Comparison of ENCODE assay signal across 17 cellular contexts in the genomic region with DNA sequence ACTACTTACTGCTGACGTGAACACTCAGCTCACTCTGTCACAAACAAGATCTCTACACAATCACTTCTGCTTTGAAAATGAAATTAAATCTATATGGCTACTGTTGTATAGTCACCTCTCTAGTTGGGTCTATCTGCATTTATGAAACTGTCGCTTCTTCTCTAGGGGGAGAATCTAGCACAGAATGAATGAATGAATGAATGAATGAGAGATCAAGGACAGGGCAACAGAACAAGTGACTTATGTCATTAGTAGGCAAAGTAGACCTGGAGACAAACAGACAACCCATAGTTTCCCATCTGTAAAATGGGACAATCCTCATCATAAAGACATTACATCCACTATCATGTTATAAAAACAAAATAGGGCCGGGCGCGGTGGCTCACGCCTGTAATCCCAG. TPM values are rescaled to one million over a fixed set of nuclear protein-coding genes. Genes with fewer than 3 reads are reported as not detected.
A peak's percentile ranks its signal among the peaks of the same experiment; 100 is the strongest.
DNase-seq lines count a peak whose midpoint lies in the region; ATAC-seq, FAIRE-seq and TF ChIP-seq lines count a peak whose summit lies in the region.
"Had no signal": no experiment of that assay in that cellular context is flagged by ENCODE, and none has a peak within 500 bp of the region (broad histone marks: within the 10 kb centered on the region; RNA-seq: fewer than 3 reads in every experiment).

No MANE protein-coding gene starts in this region.

- H3K36me3 Mint-ChIP-seq in brain: peaks cover 20% of the 10 kb centered on the region
- no peaks in the 10 kb centered on the region for H3K36me3 Mint-ChIP-seq in natural killer cell treated with Interleukin-12 subunit alpha and Interleukin-12 subunit beta and Interleukin-15 and Interleukin-18, amount 100 ng/mL, for 72 hours

- H3K4me1 ChIP-seq in HepG2 (ENCODE audit: insufficient read depth, low read length) (peaks cover 39% of the 10 kb centered on the region), right lobe of liver (peaks cover 0 to 3% (median 0%) of the 10 kb centered on the region in 4 donors), foreskin keratinocyte (no peaks in the 10 kb centered on the region)

- no peak for FAIRE-seq in HepG2 (lab: Jason Lieb, UNC)
- FAIRE-seq: GM12892 had no signal

- H3K4me1 Mint-ChIP-seq in brain: peaks cover 68% of the 10 kb centered on the region
- peaks cover 47 to 52% of the 10 kb centered on the region in 2 donors for H3K4me1 Mint-ChIP-seq in natural killer cell treated with Interleukin-12 subunit alpha and Interleukin-12 subunit beta and Interleukin-15 and Interleukin-18, amount 100 ng/mL, for 72 hours (ENCODE audit: low read depth in 2 of 2)

- DNase-seq in HepG2 (ENCODE audit: low spot score) (no peak), right lobe of liver (no peak), HEK293T (ENCODE audit: extremely low spot score) (no peak), GM13976 (ENCODE audit: low spot score) (no peak), foreskin keratinocyte (no peak)
- DNase-seq in natural killer cell treated with Interleukin-12 subunit alpha and Interleukin-12 subunit beta and Interleukin-15 and Interleukin-18, amount 100 ng/mL, for 72 hours (ENCODE audit: low spot score): no peak
- DNase-seq: 8988T, DMS 273 treated with DMSO at 0.1 percent for 48 hours, GF-D8, H7, KG1, NCI-H146, NCI-H2081, NCI-H748 treated with DMSO at 0.1 percent for 48 hours had no signal

- H3K27me3 ChIP-seq in HepG2 (ENCODE audit: control insufficient read depth in 1 of 2, insufficient read depth in 2 of 2, low read length in 2 of 2): no peaks in the 10 kb centered on the region; a peak in 1 of 5 replicates
- no peaks in the 10 kb centered on the region for H3K27me3 ChIP-seq in right lobe of liver
- no peaks in the 10 kb centered on the region for H3K27me3 ChIP-seq in foreskin keratinocyte

- H3K9me3 Mint-ChIP-seq in brain: peaks cover 0 to 3% (median 0%) of the 10 kb centered on the region in 5 experiments
- no peaks in the 10 kb centered on the region for H3K9me3 Mint-ChIP-seq in natural killer cell treated with Interleukin-12 subunit alpha and Interleukin-12 subunit beta and Interleukin-15 and Interleukin-18, amount 100 ng/mL, for 72 hours

- H3K4me3 Mint-ChIP-seq in brain: peak overlapping the region; percentile 16 to 65 (median 60)
- peak overlapping the region; percentile 13 for H3K4me3 Mint-ChIP-seq in natural killer cell treated with Interleukin-12 subunit alpha and Interleukin-12 subunit beta and Interleukin-15 and Interleukin-18, amount 100 ng/mL, for 72 hours

- BruUV-seq in HepG2 (replicated peaks; lab: Mats Ljungman, UMichigan): no TSS peak

- H3K27ac ChIP-seq in HepG2 (ENCODE audit: extremely low read length, insufficient read depth, low read length) (no peak overlapping the region), right lobe of liver (no peak overlapping the region), foreskin keratinocyte (no peak overlapping the region)

- ATAC-seq in HepG2 (no peak), right lobe of liver (no peak), HG02870 (IDR thresholded peaks at IDR 0.05; ENCODE audit: unreplicated experiment) (no peak), foreskin keratinocyte (no peak)
- no peak for ATAC-seq in natural killer cell treated with Interleukin-12 subunit alpha and Interleukin-12 subunit beta and Interleukin-15 and Interleukin-18, amount 100 ng/mL, for 72 hours

- H3K9me3 ChIP-seq in HepG2 (ENCODE audit: low read length): no peaks in the 10 kb centered on the region
- no peaks in the 10 kb centered on the region for H3K9me3 ChIP-seq in right lobe of liver

- peak overlapping the region; percentile 18; the same call in 1 of the 2 replicates for H3K4me2 ChIP-seq in HepG2 (ENCODE audit: low read depth, low read length)

- TF ChIP-seq POLR2A in HepG2 (IDR thresholded peaks at IDR 0.05; ENCODE audit: insufficient read depth in 1 of 2, low read depth in 2 of 2, low read length in 2 of 2) (no peak), right lobe of liver (IDR thresholded peaks at IDR 0.05) (no peak)

- no peak overlapping the region for H3K4me3 ChIP-seq in HepG2 (replicated peaks in 1 of 3; ENCODE audit: insufficient read depth in 1 of 3, low read depth in 2 of 3, low read length in 3 of 3)
- no peak overlapping the region for H3K4me3 ChIP-seq in right lobe of liver

- H3K27me3 Mint-ChIP-seq in brain: peaks cover 6% of the 10 kb centered on the region
- peaks cover 3 to 10% of the 10 kb centered on the region in 2 donors for H3K27me3 Mint-ChIP-seq in natural killer cell treated with Interleukin-12 subunit alpha and Interleukin-12 subunit beta and Interleukin-15 and Interleukin-18, amount 100 ng/mL, for 72 hours

- H3K36me3 ChIP-seq in HepG2 (replicated peaks in 1 of 2; ENCODE audit: control insufficient read depth in 1 of 2, insufficient read depth in 2 of 2, low read length in 2 of 2) (peaks cover 0 to 1% of the 10 kb centered on the region in 2 experiments; a peak in 2 of 5 replicates), right lobe of liver (no peaks in the 10 kb centered on the region)

- peaks cover 17% of the 10 kb centered on the region; the same call in 1 of the 2 replicates for H4K20me1 ChIP-seq in HepG2 (ENCODE audit: insufficient read depth, low read length)

- H3K9ac ChIP-seq in HepG2 (ENCODE audit: insufficient read depth, low read depth, low read length): no peak overlapping the region

- peak overlapping the region in 2 of 5 experiments; percentile 2 to 32 for H3K27ac Mint-ChIP-seq in brain
- peak overlapping the region in 1 of 2 donors; percentile 6 for H3K27ac Mint-ChIP-seq in natural killer cell treated with Interleukin-12 subunit alpha and Interleukin-12 subunit beta and Interleukin-15 and Interleukin-18, amount 100 ng/mL, for 72 hours

- CTCF ChIA-PET in HepG2 (lab: Yijun Ruan, JAX; ENCODE audit: low intra/inter-chr PET ratio, low total read pairs): no interaction called here
- CTCF ChIA-PET in HEK293T (lab: Yijun Ruan, JAX): interaction anchor here (0.8 kb wide), 1 partner anchor 124 kb away, joined by 3 read pairs; no protein-coding TSS in a partner anchor

- TF ChIP-seq RAD21 in HepG2 (CRISPR knock-in tag; IDR thresholded peaks at IDR 0.05): no peak

- in situ Hi-C loops in HepG2 (cut with HindIII; ENCODE audit: extremely low pct_ligation_motif_present, low pct_unique_long_range_greater_than_20kb): no loop called here
- in situ Hi-C loops in GM13976 (cut with MboI; ENCODE audit: low sequenced_read_pairs, unreplicated experiment): no loop called here

- intact Hi-C loops in HepG2 (cut with micrococcal nuclease; ENCODE audit: unreplicated experiment) (no loop called here), right lobe of liver (cut with DNase I) (no loop called here)

- TF ChIP-seq EP300 in HepG2 (IDR thresholded peaks at IDR 0.05; ENCODE audit: low read depth in 2 of 2, low read length in 2 of 2) (no peak), HepG2 (CRISPR knock-in tag; IDR thresholded peaks at IDR 0.05; ENCODE audit: borderline replicate concordance) (no peak)

- H2AFZ ChIP-seq in HepG2 (ENCODE audit: low read length): no peak overlapping the region

- H3K79me2 ChIP-seq in HepG2 (ENCODE audit: insufficient read depth, low read length): peaks cover 33% of the 10 kb centered on the region

- POLR2A ChIA-PET in HepG2 (lab: Yijun Ruan, JAX): interaction anchor here (0.6 to 0.7 kb wide), 2 partner anchors 613 to 882 kb away, joined by 3 to 4 read pairs; no protein-coding TSS in a partner anchor
- POLR2A ChIA-PET in HEK293T (lab: Yijun Ruan, JAX): no interaction called here

- WGBS in HepG2 (ENCODE audit: low lambda C conversion rate): over 99% methylated on average over 6 of the region's 6 CpGs
- 92% methylated on average over 4 of the region's 6 CpGs for WGBS in right lobe of liver (ENCODE audit: insufficient coverage, low coverage, low lambda C conversion rate, missing lambda C conversion rate)

- TF ChIP-seq CTCF in HepG2 (CRISPR knock-in tag; IDR thresholded peaks at IDR 0.05): no peak
- no peak for TF ChIP-seq CTCF in right lobe of liver (IDR thresholded peaks at IDR 0.05)
- TF ChIP-seq CTCF in brain (conservative IDR thresholded peaks at IDR 0.05): no peak
- no peak for TF ChIP-seq CTCF in GM13976 (IDR thresholded peaks at IDR 0.05; ENCODE audit: borderline replicate concordance, control extremely low read depth, extremely low read depth, insufficient read depth, missing control alignments)
- no peak for TF ChIP-seq CTCF in foreskin keratinocyte (conservative IDR thresholded peaks at IDR 0.05)

TF ChIP-seq in HepG2, 621 proteins besides CTCF, POLR2A, EP300 and RAD21 (continues in another document):
- TF ChIP-seq FOXA1 (IDR thresholded peaks at IDR 0.05): no peak
- no peak for TF ChIP-seq FOXA1 (CRISPR knock-in tag; IDR thresholded peaks at IDR 0.05)

TF ChIP-seq in HEK293T, 16 proteins besides CTCF, POLR2A, EP300 and RAD21 (continues in another document):
- no peak for TF ChIP-seq FOXM1 (IDR thresholded peaks at IDR 0.05; ENCODE audit: borderline replicate concordance)

RNA-seq across cellular contexts. Expression of a gene that starts 13.4 kb away (rescaled TPM):
- 2.6 and 2.8 TPM in 2 replicates for total RNA-seq in HepG2 (2016; rRNA removed; fragmentation: Illumina TruSeq; extraction: Trizol)
- 1.5 and 2.5 TPM in 2 replicates for total RNA-seq in HepG2 (2016; cell fraction: cytosol; rRNA removed; fragmentation: Illumina TruSeq; extraction: Trizol; ENCODE audit: low read depth)
- 2.4 and 2.8 TPM in 2 replicates for total RNA-seq in HepG2 (2016; cell fraction: insoluble cytoplasmic fraction; rRNA removed; fragmentation: Illumina TruSeq; extraction: Trizol)
- total RNA-seq in HepG2 (2016; cell fraction: membrane; rRNA removed; fragmentation: Illumina TruSeq; extraction: Trizol): 2.2 TPM in 2 replicates
- 5.0 and 8.5 TPM in 2 replicates for total RNA-seq in HepG2 (2016; cell fraction: nucleus; rRNA removed; fragmentation: Illumina TruSeq; extraction: Trizol)
- 2.9 and 3.9 TPM in 2 replicates for polyA plus RNA-seq in HepG2 (2011; rRNA removed)
- polyA plus RNA-seq in HepG2 (2011; cell fraction: cytosol; rRNA removed): 1.6 and 1.7 TPM in 2 replicates
- 10.6 TPM in 2 replicates for polyA plus RNA-seq in HepG2 (2011; cell fraction: nucleus; rRNA removed)
- polyA plus RNA-seq in HepG2 (2012): 4.2 and 4.9 TPM in 2 replicates
- polyA plus RNA-seq in HepG2 (2016; cell fraction: cytosol; fragmentation: Illumina TruSeq; extraction: Trizol; ENCODE audit: low read depth): 0.23 and 0.42 TPM in 2 replicates
- polyA plus RNA-seq in HepG2 (2016; cell fraction: insoluble cytoplasmic fraction; fragmentation: Illumina TruSeq; extraction: Trizol; ENCODE audit: low read depth): 1.0 and 3.0 TPM in 2 replicates
- polyA plus RNA-seq in HepG2 (2016; cell fraction: membrane; fragmentation: Illumina TruSeq; extraction: Trizol; ENCODE audit: low read depth): 0.34 and 0.76 TPM in 2 replicates
- polyA plus RNA-seq in HepG2 (2016; cell fraction: nucleus; fragmentation: Illumina TruSeq; extraction: Trizol; ENCODE audit: insufficient read depth, low read depth): 8.5 and 10.5 TPM in 2 replicates
- 12.2 and 12.3 TPM in 2 replicates for polyA minus RNA-seq in HepG2 (2011; rRNA and poly(A)+ RNA removed; ENCODE audit: low replicate concordance)
- polyA minus RNA-seq in HepG2 (2011; cell fraction: cytosol; rRNA and poly(A)+ RNA removed): 5.9 and 10.5 TPM in 2 replicates
- 13.8 and 22.4 TPM in 2 replicates for polyA minus RNA-seq in HepG2 (2011; cell fraction: nucleus; rRNA and poly(A)+ RNA removed)
- total RNA-seq in right lobe of liver: 1 to 10 TPM; 2.0 to 8.3 (median 5.2) TPM
- 13.5 TPM for polyA plus RNA-seq in brain (ENCODE audit: insufficient read depth, low read depth, low replicate concordance)
- 10 to 100 TPM; 15.2 to 15.9 TPM for total RNA-seq in natural killer cell treated with Interleukin-12 subunit alpha and Interleukin-12 subunit beta and Interleukin-15 and Interleukin-18, amount 100 ng/mL, for 72 hours
- total RNA-seq in foreskin keratinocyte: 3.3 and 3.7 TPM in 2 replicates
- polyA plus RNA-seq in foreskin keratinocyte: 0.74 and 0.91 TPM in 2 replicates
